In the genomic region with DNA sequence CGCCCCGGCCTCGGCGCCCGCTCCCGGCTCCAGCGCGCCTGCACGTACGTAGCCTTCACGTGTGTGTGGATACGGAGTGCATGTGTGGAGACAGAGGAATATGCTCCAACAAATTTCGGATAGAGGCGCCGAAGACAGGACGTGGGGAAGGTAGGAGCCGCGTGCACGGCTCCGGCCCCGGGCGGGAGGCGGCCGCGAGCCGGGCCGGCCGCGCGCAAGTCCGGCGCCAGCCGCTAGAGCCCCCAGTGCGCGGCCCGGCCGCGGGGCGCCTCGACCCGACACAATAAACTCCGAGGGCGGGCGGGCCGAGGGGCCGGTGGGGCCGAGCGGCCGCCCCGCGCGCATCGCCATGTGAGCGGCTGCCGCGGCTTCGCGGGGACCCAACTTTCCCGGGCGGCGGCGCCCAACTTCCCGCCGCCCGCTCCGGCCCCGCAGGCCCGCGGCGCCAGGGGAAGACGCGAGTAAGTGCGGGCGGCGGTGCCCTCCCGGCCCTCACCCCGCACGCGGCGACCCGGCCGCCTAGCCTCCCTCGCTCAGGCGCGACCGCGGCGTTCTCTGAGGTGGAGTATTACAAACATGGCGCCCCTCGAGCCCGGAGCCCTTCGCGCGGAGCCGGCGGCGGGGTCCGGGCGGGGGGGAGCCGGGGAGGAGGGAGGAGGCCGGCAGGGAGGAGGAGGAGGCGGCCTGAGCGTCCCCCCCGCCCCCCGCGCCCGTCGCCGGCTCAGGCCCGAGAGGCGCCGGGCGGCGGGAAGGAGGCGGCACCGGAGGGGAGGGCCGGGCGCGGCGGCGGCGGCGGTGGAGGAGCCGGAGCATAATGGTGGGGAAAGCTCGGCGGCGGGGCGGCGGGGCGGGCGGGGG, we compare ENCODE assay signal across 8 cellular contexts.
DNase-seq lines count a peak whose midpoint lies in the region; ATAC-seq and TF ChIP-seq lines count a peak whose summit lies in the region.

A gene (plus strand): TSS at position 713 of the 858 bp plus-strand sequence. CDS start 44,558 bp downstream, outside the sequence.

- peak within 1 kb of the TSS; percentile 92 to 97 for H3K27ac ChIP-seq in mucosa of rectum (ENCODE audit: low read depth in 2 of 2, low read length in 2 of 2)

- peak; percentile 6 for DNase-seq in NCI-H1092 treated with DMSO at 0.1 percent for 48 hours (lab: John Stamatoyannopoulos, UW)
- no peak for DNase-seq in NCI-H1092 (lab: John Stamatoyannopoulos, UW)
- DNase-seq in NCI-H2227 (lab: John Stamatoyannopoulos, UW; ENCODE audit: unreplicated experiment), result peak; percentile 73
- DNase-seq in activated T-cell treated with anti-CD3 and anti-CD28 coated beads for 24 hours (ENCODE audit: low read depth), result peak; percentile 61
- peak; percentile 59 for DNase-seq in epithelial cell of esophagus (ENCODE audit: low read depth)
- DNase-seq in stimulated activated CD8-positive, alpha-beta memory T cell treated with anti-CD3 and anti-CD28 coated beads, Interleukin-7, amount 100 ng/mL, for 1 hour (ENCODE audit: low read depth in 2 of 2), result peak; percentile 51 to 53

- no peaks in the 10 kb centered on the region for H3K9me3 ChIP-seq in mucosa of rectum (ENCODE audit: control insufficient read depth in 2 of 2, low read length in 2 of 2)

- TF ChIP-seq CTCF in epithelial cell of esophagus (IDR thresholded peaks at IDR 0.05; ENCODE audit: insufficient read depth, low read depth, low read length, missing control alignments), result no peak

- H3K4me1 ChIP-seq in mucosa of rectum (ENCODE audit: control insufficient read depth in 2 of 2, insufficient read depth in 2 of 2, low read length in 2 of 2), result peaks cover 16 to 20% of the 10 kb centered on the region in 2 donors

- peak within 1 kb of the TSS; percentile 87 to 99 for H3K9ac ChIP-seq in mucosa of rectum (ENCODE audit: low read depth in 1 of 2, low read length in 2 of 2)

- H3K36me3 ChIP-seq in mucosa of rectum (ENCODE audit: control insufficient read depth in 2 of 2, insufficient read depth in 2 of 2, low read length in 2 of 2), result no peaks in the 10 kb centered on the region

- H3K4me3 ChIP-seq in epithelial cell of esophagus (ENCODE audit: low read length), result peak within 1 kb of the TSS; percentile 68
- H3K4me3 ChIP-seq in mucosa of rectum (ENCODE audit: low read length in 2 of 2), result peak within 1 kb of the TSS; percentile 86 to 98

- H3K27me3 ChIP-seq in mucosa of rectum (ENCODE audit: control insufficient read depth in 2 of 2, insufficient read depth in 2 of 2, low read length in 2 of 2), result no peaks in the 10 kb centered on the region

- peak; percentile 48 for ATAC-seq in HG02571 (IDR thresholded peaks at IDR 0.05; ENCODE audit: unreplicated experiment)
